8 cellular contexts compared by ENCODE assay signal in genomic region chr5:177546262-177546741, GRCh38. TPM values are rescaled to one million over a fixed set of nuclear protein-coding genes. Genes with fewer than 3 reads are reported as not detected.
A peak's percentile ranks its signal among the peaks of the same experiment; 100 is the strongest.
DNase-seq lines count a peak whose midpoint lies in the region; ATAC-seq and TF ChIP-seq lines count a peak whose summit lies in the region.

No MANE protein-coding gene starts in this region.

- H3K9me3 Mint-ChIP-seq in activated CD8-positive, alpha-beta T cell treated with anti-CD3 and anti-CD28 coated beads, Interleukin-2, amount 10 ng/mL, durations not matched to agents 7 days and 5 days (ENCODE audit: insufficient read depth), result no peaks in the 10 kb centered on the region

- peaks cover 23% of the 10 kb centered on the region for H3K36me3 Mint-ChIP-seq in activated CD8-positive, alpha-beta T cell treated with anti-CD3 and anti-CD28 coated beads, Interleukin-2, amount 10 ng/mL, durations not matched to agents 7 days and 5 days (ENCODE audit: low read depth)

- H3K27me3 Mint-ChIP-seq in activated CD8-positive, alpha-beta T cell treated with anti-CD3 and anti-CD28 coated beads, Interleukin-2, amount 10 ng/mL, durations not matched to agents 7 days and 5 days (ENCODE audit: low read depth), result no peaks in the 10 kb centered on the region

- H3K9ac ChIP-seq in colonic mucosa (ENCODE audit: low read depth in 2 of 2, low read length in 2 of 2), result no peak overlapping the region

- CTCF ChIA-PET in activated CD8-positive, alpha-beta T cell treated with anti-CD3 and anti-CD28 coated beads, Interleukin-2, amount 10 ng/mL, durations not matched to agents 7 days and 5 days (lab: Charles Lee), result interaction anchor here (1.3 to 2.9 kb wide), 2 partner anchors 45 to 89 kb away, joined by 3 to 8 read pairs; no protein-coding TSS in a partner anchor

- H3K4me1 ChIP-seq in colonic mucosa, result no peaks in the 10 kb centered on the region

- POLR2A ChIA-PET in activated CD8-positive, alpha-beta T cell treated with anti-CD3 and anti-CD28 coated beads, Interleukin-2, amount 10 ng/mL, durations not matched to agents 7 days and 5 days (lab: Charles Lee), result no interaction called here

- intact Hi-C loops in colonic mucosa (cut with DNase I), result no loop called here

- peak overlapping the region; percentile 39 for H3K27ac ChIP-seq in colonic mucosa

- no peak for ATAC-seq in activated CD8-positive, alpha-beta T cell treated with anti-CD3 and anti-CD28 coated beads, Interleukin-2, amount 10 ng/mL, durations not matched to agents 7 days and 5 days

- H3K4me3 Mint-ChIP-seq in activated CD8-positive, alpha-beta T cell treated with anti-CD3 and anti-CD28 coated beads, Interleukin-2, amount 10 ng/mL, durations not matched to agents 7 days and 5 days, result no peak overlapping the region

- H3K4me1 Mint-ChIP-seq in activated CD8-positive, alpha-beta T cell treated with anti-CD3 and anti-CD28 coated beads, Interleukin-2, amount 10 ng/mL, durations not matched to agents 7 days and 5 days (ENCODE audit: low read depth), result no peaks in the 10 kb centered on the region

- H3K9me3 ChIP-seq in colonic mucosa, result no peaks in the 10 kb centered on the region

- H3K4me3 ChIP-seq in colonic mucosa, result no peak overlapping the region

- no peaks in the 10 kb centered on the region for H3K36me3 ChIP-seq in colonic mucosa

- no peaks in the 10 kb centered on the region for H3K27me3 ChIP-seq in colonic mucosa

- TF ChIP-seq CTCF in colonic mucosa (IDR thresholded peaks at IDR 0.05), result no peak

- H3K27ac Mint-ChIP-seq in activated CD8-positive, alpha-beta T cell treated with anti-CD3 and anti-CD28 coated beads, Interleukin-2, amount 10 ng/mL, durations not matched to agents 7 days and 5 days, result no peak overlapping the region

- peak; percentile 47 for DNase-seq in CD1c-positive myeloid dendritic cell (ENCODE audit: extremely low spot score)
- peak; percentile 96 for DNase-seq in NCI-H226
- DNase-seq in colonic mucosa, result peak; percentile 29
- DNase-seq in lung microvascular endothelial cell (ENCODE audit: low read depth in 2 of 2), result peak; percentile 72 to 91
- no peak for DNase-seq in activated CD8-positive, alpha-beta T cell treated with anti-CD3 and anti-CD28 coated beads, Interleukin-2, amount 10 ng/mL, durations not matched to agents 7 days and 5 days
- no peak for DNase-seq in central memory CD4-positive, alpha-beta T cell
- no peak for DNase-seq in COR-L47 (lab: John Stamatoyannopoulos, UW)
- no peak for DNase-seq in NCI-H2081 treated with DMSO at 0.1 percent for 48 hours (lab: John Stamatoyannopoulos, UW)

RNA-seq across cellular contexts. Expression of gene FAM193B, which starts 8.1 kb away (rescaled TPM):
- total RNA-seq in colonic mucosa (10 to 100 TPM; 39.4 to 78.6 TPM), lung microvascular endothelial cell (7.8 and 16.3 TPM in 2 replicates)
- 100 to 1,000 TPM in 1 of 2 experiments, 10 to 100 TPM in 1; 95.8 to 105 TPM for total RNA-seq in activated CD8-positive, alpha-beta T cell treated with anti-CD3 and anti-CD28 coated beads, Interleukin-2, amount 10 ng/mL, durations not matched to agents 7 days and 5 days

RNA-seq across cellular contexts. Expression of gene DDX41, which starts 29.5 kb away (rescaled TPM):
- total RNA-seq in colonic mucosa, result 100 to 1,000 TPM in 1 of 2 donors, 10 to 100 TPM in 1; 84.3 to 134 TPM
- total RNA-seq in lung microvascular endothelial cell, result 62.1 and 64.5 TPM in 2 replicates
- total RNA-seq in activated CD8-positive, alpha-beta T cell treated with anti-CD3 and anti-CD28 coated beads, Interleukin-2, amount 10 ng/mL, durations not matched to agents 7 days and 5 days, result 100 to 1,000 TPM; 135 to 149 TPM

RNA-seq across cellular contexts. Expression of gene DOK3, which starts 36.7 kb away (rescaled TPM):
- 1 to 10 TPM; 4.1 to 8.9 TPM for total RNA-seq in colonic mucosa
- 0.79 and 2.0 TPM in 2 replicates for total RNA-seq in lung microvascular endothelial cell
- total RNA-seq in activated CD8-positive, alpha-beta T cell treated with anti-CD3 and anti-CD28 coated beads, Interleukin-2, amount 10 ng/mL, durations not matched to agents 7 days and 5 days, result 1 to 10 TPM; 7.3 to 7.8 TPM

RNA-seq across cellular contexts. Expression of gene TMED9, which starts 45.7 kb away (rescaled TPM):
- total RNA-seq in colonic mucosa (100 to 1,000 TPM; 187 to 303 TPM), lung microvascular endothelial cell (122 and 133 TPM in 2 replicates)
- 100 to 1,000 TPM; 104 to 109 TPM for total RNA-seq in activated CD8-positive, alpha-beta T cell treated with anti-CD3 and anti-CD28 coated beads, Interleukin-2, amount 10 ng/mL, durations not matched to agents 7 days and 5 days

RNA-seq across cellular contexts. Expression of gene PDLIM7, which starts 48.9 kb away (rescaled TPM):
- total RNA-seq in colonic mucosa (10 to 100 TPM; 19.7 to 44.9 TPM), lung microvascular endothelial cell (24.4 and 30.1 TPM in 2 replicates)
- total RNA-seq in activated CD8-positive, alpha-beta T cell treated with anti-CD3 and anti-CD28 coated beads, Interleukin-2, amount 10 ng/mL, durations not matched to agents 7 days and 5 days, result 10 to 100 TPM; 62.5 to 67.3 TPM

Comparison
In these comparisons a context has a peak if more than half of its experiments do, and no peak if none do; other contexts are left out.
1. DNase-seq: peak in CD1c-positive myeloid dendritic cell (single experiment), NCI-H226 (single experiment), colonic mucosa (single experiment) and lung microvascular endothelial cell (2 of 2); none in activated CD8-positive, alpha-beta T cell treated with anti-CD3 and anti-CD28 coated beads, Interleukin-2, amount 10 ng/mL, durations not matched to agents 7 days and 5 days (single experiment), central memory CD4-positive, alpha-beta T cell (single experiment), COR-L47 (single experiment) and NCI-H2081 treated with DMSO at 0.1 percent for 48 hours (single experiment).